8 cellular contexts compared by ENCODE assay signal in genomic region chr1:116724765-116725375, GRCh38. TPM values are rescaled to one million over a fixed set of nuclear protein-coding genes. Genes with fewer than 3 reads are reported as not detected.
DNase-seq lines count a peak whose midpoint lies in the region; TF ChIP-seq lines count a peak whose summit lies in the region.

No MANE protein-coding gene starts in this region.

- peaks cover 12% of the 10 kb centered on the region for H3K4me1 ChIP-seq in OCI-LY3 (ENCODE audit: low read length)
- no peaks in the 10 kb centered on the region for H3K4me1 ChIP-seq in uterus

- H3K79me2 ChIP-seq in OCI-LY3 (ENCODE audit: low read length), result no peaks in the 10 kb centered on the region

- H2AFZ ChIP-seq in OCI-LY3 (ENCODE audit: low read depth, low read length), result no peak overlapping the region

- peak; percentile 75 for TF ChIP-seq CTCF in OCI-LY3 (IDR thresholded peaks at IDR 0.05; ENCODE audit: low read depth, low read length)
- TF ChIP-seq CTCF in fibroblast of the aortic adventitia (IDR thresholded peaks at IDR 0.05; ENCODE audit: insufficient read depth, low read length), result peak; percentile 71
- peak; percentile 54 to 59 (median 56) for TF ChIP-seq CTCF in uterus (IDR thresholded peaks at IDR 0.05)

- H3K9me3 ChIP-seq in OCI-LY3 (ENCODE audit: insufficient read depth, low read length) (no peaks in the 10 kb centered on the region), uterus (no peaks in the 10 kb centered on the region)

- intact Hi-C loops in uterus (cut with DNase I; ENCODE audit: low total_unique reads), result no loop called here
- intact Hi-C loops in posterior vena cava (cut with DNase I), result no loop called here

- in situ Hi-C loops in Caki2 (cut with HindIII; ENCODE audit: low pct_unique_long_range_greater_than_20kb, low sequenced_read_pairs), result no loop called here

- TF ChIP-seq POLR2A in uterus (IDR thresholded peaks at IDR 0.05), result no peak

- H3K27me3 ChIP-seq in OCI-LY3 (ENCODE audit: low read depth, low read length), result no peaks in the 10 kb centered on the region
- H3K27me3 ChIP-seq in uterus, result no peaks in the 10 kb centered on the region

- H3K27ac ChIP-seq in OCI-LY3 (ENCODE audit: low read length), result no peak overlapping the region
- no peak overlapping the region for H3K27ac ChIP-seq in uterus

- H3K4me3 ChIP-seq in OCI-LY3 (ENCODE audit: low read length), result no peak overlapping the region
- H3K4me3 ChIP-seq in fibroblast of the aortic adventitia (ENCODE audit: low read depth, low read length), result no peak overlapping the region
- no peak overlapping the region for H3K4me3 ChIP-seq in uterus

- no peaks in the 10 kb centered on the region for H4K20me1 ChIP-seq in OCI-LY3 (ENCODE audit: insufficient read depth, low read length)

- H3K9ac ChIP-seq in OCI-LY3 (ENCODE audit: low read length), result no peak overlapping the region

- H3K36me3 ChIP-seq in OCI-LY3 (replicated peaks; ENCODE audit: low read depth, low read length), result no peaks in the 10 kb centered on the region
- H3K36me3 ChIP-seq in uterus, result no peaks in the 10 kb centered on the region

- DNase-seq in Caki2 (ENCODE audit: low read depth) (peak; percentile 14), HuH-7.5 (ENCODE audit: low spot score) (peak; percentile 16), activated T-cell treated with anti-CD3 and anti-CD28 coated beads for 48 hours (ENCODE audit: low read depth) (peak; percentile 64), fibroblast of the aortic adventitia (ENCODE audit: low read depth) (peak; percentile 70), pons (ENCODE audit: low spot score) (peak; percentile 47), uterus (peak; percentile 29 to 59), posterior vena cava (ENCODE audit: low spot score) (no peak)

- no peak overlapping the region for H3K4me2 ChIP-seq in OCI-LY3 (ENCODE audit: low read length)

RNA-seq across cellular contexts. Expression of gene CD2, which starts 29.4 kb away (rescaled TPM):
- not detected in 2 replicates for total RNA-seq in Caki2 (2014; rRNA removed; shearing (Covaris generic); ENCODE audit: low replicate concordance)
- total RNA-seq in fibroblast of the aortic adventitia (ENCODE audit: low replicate concordance) (0.65 TPM in 1 of 2 replicates, not detected in the other), uterus (1 to 10 TPM in 2 of 4 donors, under 1 TPM in 1, not detected in 1; 0.35 to 1.2 (median 1.0) TPM), posterior vena cava (1 to 10 TPM; 1.1 to 2.3 TPM)

RNA-seq across cellular contexts. Expression of gene IGSF3, which starts 57.3 kb away (rescaled TPM):
- total RNA-seq in Caki2 (2014; rRNA removed; shearing (Covaris generic); ENCODE audit: low replicate concordance), result 30.4 and 36.0 TPM in 2 replicates
- total RNA-seq in fibroblast of the aortic adventitia (ENCODE audit: low replicate concordance), result 0.27 TPM in 1 of 2 replicates, not detected in the other
- 10 to 100 TPM in 2 of 4 donors, 1 to 10 TPM in 2; 3.8 to 35.6 (median 8.4) TPM for total RNA-seq in uterus
- total RNA-seq in posterior vena cava, result 1 to 10 TPM; 2.2 to 3.0 TPM
